ENCODE assay signal across 12 cellular contexts in genomic region chr5:107294151-107294550, GRCh38.
DNase-seq lines count a peak whose midpoint lies in the region; ATAC-seq and TF ChIP-seq lines count a peak whose summit lies in the region.
"Had no signal": no experiment of that assay in that cellular context is flagged by ENCODE, and none has a peak within 500 bp of the region (broad histone marks: within the 10 kb centered on the region; RNA-seq: fewer than 3 reads in every experiment).

No MANE protein-coding gene starts in this region.

- H3K9me3 ChIP-seq in gastroesophageal sphincter, result no peaks in the 10 kb centered on the region

- H3K27me3 ChIP-seq in gastroesophageal sphincter, result no peaks in the 10 kb centered on the region

- DNase-seq in medulla oblongata (ENCODE audit: extremely low spot score), result peak; percentile 35
- no peak for DNase-seq in NCI-H2081 treated with DMSO at 0.1 percent for 48 hours (lab: John Stamatoyannopoulos, UW)
- DNase-seq in SK-N-DZ (ENCODE audit: low spot score), result no peak
- DNase-seq in activated CD4-positive, alpha-beta T cell treated with anti-CD3 and anti-CD28 coated beads, Interleukin-2, amount 50 U/mL, for 1 hour, result no peak
- DNase-seq: activated naive CD8-positive, alpha-beta T cell treated with anti-CD3 and anti-CD28 coated beads, Interleukin-2, amount 50 U/mL, for 24 hours; islet precursor cell; NCI-H524 treated with DMSO at 0.1 percent for 48 hours had no signal

- H3K4me3 ChIP-seq in gastroesophageal sphincter, result no peak overlapping the region

- TF ChIP-seq CTCF in gastroesophageal sphincter (IDR thresholded peaks at IDR 0.05), result no peak

- WGBS in gastroesophageal sphincter (ENCODE audit: low coverage in 1 of 2), 2 donors, result 0 to 71% methylated on average over 1 of the region's 1 CpG

- no peak for TF ChIP-seq POLR2A in gastroesophageal sphincter (IDR thresholded peaks at IDR 0.05)

- no peak for TF ChIP-seq EP300 in gastroesophageal sphincter (IDR thresholded peaks at IDR 0.05)

- H3K27ac ChIP-seq in gastroesophageal sphincter, result no peak overlapping the region
- H3K27ac ChIP-seq: epithelial cell of prostate had no signal

- ATAC-seq in GM18909 (IDR thresholded peaks at IDR 0.05; ENCODE audit: poor library complexity, unreplicated experiment) (peak; percentile 68), HG02623 (IDR thresholded peaks at IDR 0.05; ENCODE audit: unreplicated experiment) (peak; percentile 60), HG03520 (IDR thresholded peaks at IDR 0.05; ENCODE audit: unreplicated experiment) (peak; percentile 56), gastroesophageal sphincter (no peak)
- ATAC-seq: activated naive CD8-positive, alpha-beta T cell treated with anti-CD3 and anti-CD28 coated beads, Interleukin-2, amount 50 U/mL, for 24 hours had no signal

- no peaks in the 10 kb centered on the region for H3K36me3 ChIP-seq in gastroesophageal sphincter

- H3K4me1 ChIP-seq in gastroesophageal sphincter, result no peaks in the 10 kb centered on the region
